Comparison of ENCODE assay signal across 9 cellular contexts in the genomic region with DNA sequence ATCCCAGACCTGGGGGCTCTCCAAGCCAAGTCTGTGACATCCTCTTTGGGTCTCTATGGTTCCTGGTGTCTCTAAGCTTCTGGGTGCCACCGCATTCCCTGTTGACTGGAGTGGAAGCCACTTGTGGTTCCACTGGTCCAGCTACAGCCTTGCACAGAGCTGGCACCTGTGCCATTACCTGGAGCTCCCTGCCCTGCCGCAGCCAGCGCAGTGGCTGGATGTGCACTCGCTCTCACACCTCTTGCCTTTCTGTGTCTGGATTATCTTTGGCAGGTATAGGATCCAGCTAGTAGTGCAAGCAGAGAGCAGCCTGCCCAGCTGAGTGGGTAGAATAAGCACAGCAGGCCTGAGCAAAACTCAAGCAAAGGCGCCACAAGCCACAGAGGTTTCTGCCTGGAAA.
"Had no signal": no experiment of that assay in that cellular context is flagged by ENCODE, and none has a peak within 500 bp of the region (broad histone marks: within the 10 kb centered on the region; RNA-seq: fewer than 3 reads in every experiment).

No MANE protein-coding gene starts in this region.

- ATAC-seq: GM23338, HCT116, HepG2 had no signal

- H3K4me1 ChIP-seq: HAP-1 had no signal

- H3K27ac ChIP-seq: HL-60, KMS-11 had no signal

- H3K4me2 ChIP-seq: GM23338, KMS-11 had no signal

- DNase-seq: H7, HFFc6, KBM-7 had no signal

- H3K9ac ChIP-seq: KMS-11 had no signal

- H3K4me3 ChIP-seq: GM23338, HAP-1 had no signal

- H3K9me3 ChIP-seq: HAP-1 had no signal

- H3K36me3 ChIP-seq: HAP-1 had no signal
